In the genomic region with DNA sequence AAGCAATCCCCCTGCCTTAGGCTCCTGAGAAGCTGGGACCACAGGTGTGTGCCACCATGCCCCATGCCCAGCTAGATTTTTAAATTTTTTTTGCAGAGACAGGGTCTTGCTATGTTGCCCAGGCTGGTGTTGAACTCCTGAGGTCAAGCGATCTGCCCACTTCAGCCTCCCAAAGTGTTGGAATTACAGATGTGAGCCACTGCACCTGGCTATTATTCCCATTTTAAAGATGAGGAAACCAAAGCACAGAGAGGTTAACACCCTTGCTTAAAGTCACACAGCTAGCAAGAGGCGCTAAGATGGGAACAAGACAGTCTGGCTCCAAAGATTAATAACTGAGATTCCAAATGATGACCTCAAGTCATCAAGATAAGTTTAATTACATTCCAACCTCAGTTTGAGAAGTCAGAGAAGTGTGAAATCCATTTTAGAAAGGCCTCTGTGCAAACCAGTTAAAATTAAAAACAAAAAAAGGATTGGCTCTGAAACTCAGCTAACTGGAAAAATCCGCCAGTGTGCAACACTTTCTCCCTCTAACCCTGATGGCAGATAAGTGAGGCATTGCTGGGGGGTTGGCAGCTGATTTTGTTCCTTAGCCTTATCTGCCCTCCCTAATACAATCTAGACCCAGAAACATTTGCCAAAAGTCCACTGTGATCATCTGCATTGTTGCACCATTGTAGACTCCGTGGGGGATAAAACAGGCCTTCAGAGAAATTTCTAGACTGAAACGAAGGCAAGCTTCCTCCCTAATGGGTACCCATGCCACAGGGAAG, we compare ENCODE assay signal across 26 cellular contexts. TPM values are rescaled to one million over a fixed set of nuclear protein-coding genes. Genes with fewer than 3 reads are reported as not detected.
DNase-seq lines count a peak whose midpoint lies in the region; TF ChIP-seq lines count a peak whose summit lies in the region.
"Had no signal": no experiment of that assay in that cellular context is flagged by ENCODE, and none has a peak within 500 bp of the region (broad histone marks: within the 10 kb centered on the region; RNA-seq: fewer than 3 reads in every experiment).

No MANE protein-coding gene starts in this region.

- dilution Hi-C loops in mammary epithelial cell (cut with HindIII; ENCODE audit: low sequenced_read_pairs) = no loop called here

- H3K4me2 ChIP-seq in neural progenitor cell (no peak overlapping the region), mammary epithelial cell (ENCODE audit: insufficient read depth, low read depth, low read length) (no peak overlapping the region)
- H3K4me2 ChIP-seq: BLaER1 had no signal

- H3K27me3 Mint-ChIP-seq in neural progenitor cell (ENCODE audit: insufficient read depth, low read depth) = peaks cover 18% of the 10 kb centered on the region

- H3F3A ChIP-seq in neural progenitor cell (ENCODE audit: low read depth) = peaks cover 9% of the 10 kb centered on the region

- POLR2A ChIA-PET in HEK293 (lab: Yijun Ruan, JAX) = no interaction called here

- no peak for TF ChIP-seq CTCF in cardiac muscle cell (IDR thresholded peaks at IDR 0.05; ENCODE audit: low read depth, low read length)
- TF ChIP-seq CTCF in left ventricle myocardium inferior (IDR thresholded peaks at IDR 0.05; ENCODE audit: borderline replicate concordance) = no peak
- TF ChIP-seq CTCF in HEK293 (tag by site-specific recombination; IDR thresholded peaks at IDR 0.05) = no peak
- no peak for TF ChIP-seq CTCF in fibroblast of pulmonary artery (IDR thresholded peaks at IDR 0.05; ENCODE audit: low read length, missing control alignments)
- no peak for TF ChIP-seq CTCF in neural progenitor cell (IDR thresholded peaks at IDR 0.05)
- TF ChIP-seq CTCF in mammary epithelial cell (conservative IDR thresholded peaks at IDR 0.05 in 1 of 2, IDR thresholded peaks at IDR 0.05 in 1 of 2; ENCODE audit: extremely low read depth in 1 of 2, insufficient read depth in 1 of 2, low read depth in 1 of 2, low read length in 2 of 2) = no peak

- H4K20me1 ChIP-seq in neural progenitor cell (ENCODE audit: low read depth) (no peaks in the 10 kb centered on the region), mammary epithelial cell (ENCODE audit: insufficient read depth, low read length) (no peaks in the 10 kb centered on the region)

- no peak overlapping the region for H2AFZ ChIP-seq in neural progenitor cell (replicated peaks)
- H2AFZ ChIP-seq in mammary epithelial cell (ENCODE audit: low read depth, low read length) = no peak overlapping the region
- H2AFZ ChIP-seq: GM23248 had no signal

- intact Hi-C loops in left ventricle myocardium inferior (cut with micrococcal nuclease) (no loop called here), mammary epithelial cell (cut with micrococcal nuclease) (loop anchor here (1.0 kb wide), 1 partner anchor 66 kb away; no protein-coding TSS in a partner anchor)

- H3K4me3 ChIP-seq in cardiac muscle cell (no peak overlapping the region), left ventricle myocardium inferior (no peak overlapping the region), HEK293 (ENCODE audit: low read depth, low read length) (no peak overlapping the region), fibroblast of pulmonary artery (replicated peaks; ENCODE audit: low read depth, low read length) (no peak overlapping the region), neural progenitor cell (no peak overlapping the region), mammary epithelial cell (replicated peaks in 1 of 3; ENCODE audit: insufficient read depth in 1 of 3, low read depth in 2 of 3, low read length in 3 of 3) (no peak overlapping the region), SJCRH30 (no peak overlapping the region)
- H3K4me3 ChIP-seq: BLaER1, GM23248 had no signal

- H3K27ac Mint-ChIP-seq in neural progenitor cell = peak overlapping the region; percentile 21
- H3K27ac Mint-ChIP-seq: HFFc6 had no signal

- H3K27ac ChIP-seq in cardiac muscle cell = peak overlapping the region; percentile 74
- H3K27ac ChIP-seq in left ventricle myocardium inferior (replicated peaks) = no peak overlapping the region
- no peak overlapping the region for H3K27ac ChIP-seq in HEK293 (ENCODE audit: extremely low read depth, low read depth, low read length)
- H3K27ac ChIP-seq in neural progenitor cell = no peak overlapping the region
- no peak overlapping the region for H3K27ac ChIP-seq in mammary epithelial cell (ENCODE audit: insufficient read depth, low read depth, low read length)
- H3K27ac ChIP-seq in SJCRH30 = no peak overlapping the region
- H3K27ac ChIP-seq: BLaER1, GM23248 had no signal

- BruUV-seq in mammary epithelial cell (replicated peaks; lab: Mats Ljungman, UMichigan) = no TSS peak

- in situ Hi-C loops in mammary epithelial cell (cut with MboI; ENCODE audit: low sequenced_read_pairs in 2 of 2) = no loop called here

- H3K4me1 Mint-ChIP-seq in neural progenitor cell = peaks cover 35% of the 10 kb centered on the region

- DNase-seq in cardiac muscle cell (ENCODE audit: low read depth in 1 of 2, low spot score in 1 of 2) (peak in 1 of 2 donors; percentile 84), left ventricle myocardium inferior (no peak), fibroblast of pulmonary artery (ENCODE audit: low read depth) (peak; percentile 17), neural progenitor cell (ENCODE audit: low spot score) (no peak), mammary epithelial cell (no peak), NK-92 (lab: John Stamatoyannopoulos, UW; ENCODE audit: unreplicated experiment) (no peak), SJCRH30 (no peak)
- DNase-seq: CD4-positive, CD25-positive, alpha-beta regulatory T cell; DMS153; DND-41; GM23248; H9; HFFc6; MV-4-11; NCI-H1105; NCI-H1436 treated with DMSO at 0.1 percent for 48 hours; NCI-H2107; NCI-H446; NCI-H524 treated with DMSO at 0.1 percent for 48 hours; NCI-H774; NK-92 treated with Interleukin-12 subunit alpha and Interleukin-12 subunit beta, amount 100 ng/mL, for 24 hours; PC-3 had no signal

- no peaks in the 10 kb centered on the region for H3K9me3 ChIP-seq in cardiac muscle cell (ENCODE audit: low read depth)
- no peaks in the 10 kb centered on the region for H3K9me3 ChIP-seq in left ventricle myocardium inferior (replicated peaks)
- H3K9me3 ChIP-seq in HEK293 (ENCODE audit: control insufficient read depth, insufficient read depth, low read depth, low read length) = no peaks in the 10 kb centered on the region
- no peaks in the 10 kb centered on the region for H3K9me3 ChIP-seq in neural progenitor cell (ENCODE audit: low read depth)
- no peaks in the 10 kb centered on the region for H3K9me3 ChIP-seq in mammary epithelial cell (replicated peaks; ENCODE audit: insufficient read depth, low read length)
- no peaks in the 10 kb centered on the region for H3K9me3 ChIP-seq in SJCRH30 (replicated peaks)
- H3K9me3 ChIP-seq: BLaER1 had no signal

- no peak overlapping the region for H3K4me3 Mint-ChIP-seq in neural progenitor cell
- H3K4me3 Mint-ChIP-seq: CD4-positive, CD25-positive, alpha-beta regulatory T cell; H9; HFFc6 had no signal

- H3K4me1 ChIP-seq in cardiac muscle cell (ENCODE audit: low read depth) (peaks cover 3% of the 10 kb centered on the region), left ventricle myocardium inferior (peaks cover 6% of the 10 kb centered on the region), HEK293 (ENCODE audit: control insufficient read depth, insufficient read depth, low read length) (no peaks in the 10 kb centered on the region), neural progenitor cell (peaks cover 5% of the 10 kb centered on the region), mammary epithelial cell (ENCODE audit: insufficient read depth, low read length) (peaks cover 10% of the 10 kb centered on the region), SJCRH30 (peaks cover 9% of the 10 kb centered on the region; the same call in 1 of the 2 replicates)

- H3K79me2 ChIP-seq in neural progenitor cell (ENCODE audit: low read depth) (no peaks in the 10 kb centered on the region), mammary epithelial cell (ENCODE audit: insufficient read depth, low read length) (no peaks in the 10 kb centered on the region)

- H3K27me3 ChIP-seq in cardiac muscle cell = no peaks in the 10 kb centered on the region
- H3K27me3 ChIP-seq in left ventricle myocardium inferior (ENCODE audit: low read depth) = peaks cover 3% of the 10 kb centered on the region
- no peaks in the 10 kb centered on the region for H3K27me3 ChIP-seq in neural progenitor cell
- no peaks in the 10 kb centered on the region for H3K27me3 ChIP-seq in mammary epithelial cell (ENCODE audit: insufficient read depth, low read length)
- H3K27me3 ChIP-seq in SJCRH30 = no peaks in the 10 kb centered on the region; the same call in 1 of the 2 replicates

- H3K9me3 Mint-ChIP-seq in neural progenitor cell = no peaks in the 10 kb centered on the region
- H3K9me3 Mint-ChIP-seq: CD4-positive, CD25-positive, alpha-beta regulatory T cell; HFFc6 had no signal

- H3K36me3 Mint-ChIP-seq in neural progenitor cell = no peaks in the 10 kb centered on the region
- H3K36me3 Mint-ChIP-seq: CD4-positive, CD25-positive, alpha-beta regulatory T cell had no signal

- CTCF ChIA-PET in HEK293 (lab: Yijun Ruan, JAX) (interaction anchor here (0.6 to 10.6 kb wide), 33 partner anchors 9 to 570 kb away, joined by 3 to 182 read pairs (median 4); a partner anchor contains a TSS), mammary epithelial cell (lab: Charles Lee; ENCODE audit: low non-redundant PET) (no interaction called here)

- WGBS in mammary epithelial cell (ENCODE audit: low coverage, missing lambda C conversion rate) = 70% methylated on average over 5 of the region's 5 CpGs

- H3K36me3 ChIP-seq in cardiac muscle cell (no peaks in the 10 kb centered on the region), left ventricle myocardium inferior (no peaks in the 10 kb centered on the region), HEK293 (ENCODE audit: control insufficient read depth in 2 of 2, insufficient read depth in 1 of 2, low read length in 2 of 2) (no peaks in the 10 kb centered on the region), neural progenitor cell (no peaks in the 10 kb centered on the region), mammary epithelial cell (ENCODE audit: insufficient read depth, low read length) (no peaks in the 10 kb centered on the region), SJCRH30 (no peaks in the 10 kb centered on the region)
- H3K36me3 ChIP-seq: BLaER1 had no signal

- no peak overlapping the region for H3K9ac ChIP-seq in neural progenitor cell
- no peak overlapping the region for H3K9ac ChIP-seq in mammary epithelial cell (ENCODE audit: insufficient read depth, low read length)
- H3K9ac ChIP-seq: BLaER1, GM23248 had no signal

TF ChIP-seq in HEK293, 187 proteins besides CTCF, POLR2A, EP300 and RAD21 (continues in another document):
- TF ChIP-seq ZNF394 (tag by site-specific recombination; IDR thresholded peaks at IDR 0.05; ENCODE audit: borderline replicate concordance) (no peak), ZNF121 (tag by site-specific recombination; IDR thresholded peaks at IDR 0.05) (peak; percentile 91), ZNF768 (tag by site-specific recombination; IDR thresholded peaks at IDR 0.05) (peak; percentile 81)

RNA-seq across cellular contexts. Expression of a gene that starts 55.5 kb away (rescaled TPM):
- total RNA-seq in cardiac muscle cell (29.2 and 52.1 TPM in 2 replicates), left ventricle myocardium inferior (26.5 TPM), neural progenitor cell (ENCODE audit: low replicate concordance) (0.56 TPM in 1 of 2 replicates, not detected in the other), mammary epithelial cell (under 1 TPM in 1 of 2 donors, not detected in 1; 0.31 TPM)
- polyA plus RNA-seq in cardiac muscle cell (51.6 and 56.5 TPM in 2 replicates), mammary epithelial cell (0.10 TPM)
- not detected for polyA minus RNA-seq in mammary epithelial cell
- total RNA-seq in SJCRH30 (2014; rRNA removed; shearing (Covaris generic)) = 0.57 TPM in 1 of 2 replicates, not detected in the other
- total RNA-seq: GM23248, LHCN-M2, MCF 10A, PC-3 had no signal

Comparison
In these comparisons a context has a peak if more than half of its experiments do, and no peak if none do; other contexts are left out.
1. RNA of a gene that starts 55.5 kb away (total RNA-seq): 29.2 to 52.1 TPM in cardiac muscle cell and 26.5 TPM in left ventricle myocardium inferior (single experiment); 0.57 TPM in SJCRH30, 0.31 TPM in mammary epithelial cell and 0.56 TPM in neural progenitor cell; every median in the first group is over 10 times any median in the second.